ENCODE assay signal across 10 cellular contexts in genomic region chr11:67466962-67467771, GRCh38. TPM values are rescaled to one million over a fixed set of nuclear protein-coding genes. Genes with fewer than 3 reads are reported as not detected.
DNase-seq lines count a peak whose midpoint lies in the region; ATAC-seq and TF ChIP-seq lines count a peak whose summit lies in the region.
"Had no signal": no experiment of that assay in that cellular context is flagged by ENCODE, and none has a peak within 500 bp of the region (broad histone marks: within the 10 kb centered on the region; RNA-seq: fewer than 3 reads in every experiment).

No MANE protein-coding gene starts in this region.

- H3K27ac ChIP-seq in ascending aorta = peak overlapping the region; percentile 63 to 71
- H3K27ac ChIP-seq in vagina = no peak overlapping the region

- H3K4me3 ChIP-seq in ascending aorta (peak overlapping the region in 1 of 2 donors; percentile 69), vagina (peak overlapping the region; percentile 67 to 87)

- H3K4me1 Mint-ChIP-seq in memory B cell = peaks cover 30% of the 10 kb centered on the region

- TF ChIP-seq POLR2A in vagina (IDR thresholded peaks at IDR 0.05) = no peak

- H3K36me3 ChIP-seq in ascending aorta = no peaks in the 10 kb centered on the region
- H3K36me3 ChIP-seq in vagina = no peaks in the 10 kb centered on the region

- TF ChIP-seq CTCF in ascending aorta (IDR thresholded peaks at IDR 0.05) (no peak), vagina (IDR thresholded peaks at IDR 0.05) (no peak)

- DNase-seq in Right ventricle myocardium superior (peak; percentile 36), Right ventricle myocardium inferior (ENCODE audit: missing footprints) (no peak), ascending aorta (ENCODE audit: low spot score in 2 of 2) (no peak), memory B cell (ENCODE audit: low spot score in 2 of 2) (no peak), vagina (ENCODE audit: extremely low spot score in 2 of 2) (no peak), GM19240 (ENCODE audit: insufficient read length, low spot score) (no peak)
- DNase-seq: activated CD4-positive, CD25-positive, alpha-beta regulatory T cell treated with anti-CD3 and anti-CD28 coated beads, Interleukin-2, amount 50 U/mL, for 72 hours; cortex of kidney had no signal

- peaks cover 5% of the 10 kb centered on the region for H3K36me3 Mint-ChIP-seq in memory B cell

- no peak for ATAC-seq in Right ventricle myocardium superior (ENCODE audit: poor library complexity)
- ATAC-seq in Right ventricle myocardium inferior = no peak
- ATAC-seq in memory B cell (ENCODE audit: low read depth) = no peak
- ATAC-seq in HG03280 (IDR thresholded peaks at IDR 0.05; ENCODE audit: unreplicated experiment) = no peak
- ATAC-seq in HG02610 (IDR thresholded peaks at IDR 0.05; ENCODE audit: unreplicated experiment) = no peak

- no peaks in the 10 kb centered on the region for H3K27me3 Mint-ChIP-seq in memory B cell

- H3K9me3 ChIP-seq in ascending aorta (no peaks in the 10 kb centered on the region), vagina (no peaks in the 10 kb centered on the region)

- no peaks in the 10 kb centered on the region for H3K9me3 Mint-ChIP-seq in memory B cell

- H3K27ac Mint-ChIP-seq in memory B cell = peak overlapping the region; percentile 76

- intact Hi-C loops in Right ventricle myocardium superior (cut with DNase I) = loop anchor here (5.0 kb wide), 1 partner anchor 40 kb away; the partner anchor contains the start of genes CDK2AP2 and PITPNM1
- intact Hi-C loops in Right ventricle myocardium inferior (cut with DNase I) = loop anchor here (5.0 kb wide), 1 partner anchor 65 kb away; the partner anchor contains the start of genes PPP1CA and TBC1D10C
- intact Hi-C loops in ascending aorta (cut with DNase I) = no loop called here
- intact Hi-C loops in vagina (cut with DNase I) = loop anchor here (5.0 to 10.0 kb wide), 2 partner anchors 45 to 62 kb away; partner anchors contain the start of genes PPP1CA and TBC1D10C

- H3K4me1 ChIP-seq in ascending aorta (peaks cover 5 to 25% of the 10 kb centered on the region in 2 donors), vagina (peaks cover 55% of the 10 kb centered on the region)

- peak overlapping the region; percentile 90 for H3K4me3 Mint-ChIP-seq in memory B cell

- no peaks in the 10 kb centered on the region for H3K27me3 ChIP-seq in ascending aorta
- H3K27me3 ChIP-seq in vagina = no peaks in the 10 kb centered on the region

RNA-seq across cellular contexts. Expression of gene TMEM134, which starts 1.9 kb away (rescaled TPM):
- total RNA-seq in Right ventricle myocardium superior (82.9 TPM), Right ventricle myocardium inferior (85.3 TPM), ascending aorta (189 TPM), vagina (88.6 TPM)

RNA-seq across cellular contexts. Expression of gene CABP4, which starts 12.0 kb away (rescaled TPM):
- total RNA-seq in Right ventricle myocardium superior = 0.75 TPM
- 1.1 TPM for total RNA-seq in Right ventricle myocardium inferior
- total RNA-seq in ascending aorta = not detected
- 0.98 TPM for total RNA-seq in vagina

RNA-seq across cellular contexts. Expression of gene GPR152, which starts 14.6 kb away (rescaled TPM):
- total RNA-seq in Right ventricle myocardium superior (not detected), Right ventricle myocardium inferior (not detected), ascending aorta (not detected), vagina (not detected)

RNA-seq across cellular contexts. Expression of gene AIP, which starts 15.7 kb away (rescaled TPM):
- total RNA-seq in Right ventricle myocardium superior = 50.6 TPM
- total RNA-seq in Right ventricle myocardium inferior = 57.4 TPM
- 116 TPM for total RNA-seq in ascending aorta
- total RNA-seq in vagina = 82.7 TPM

RNA-seq across cellular contexts. Expression of gene CORO1B, which starts 23.9 kb away (rescaled TPM):
- 27.1 TPM for total RNA-seq in Right ventricle myocardium superior
- 26.6 TPM for total RNA-seq in Right ventricle myocardium inferior
- total RNA-seq in ascending aorta = 93.4 TPM
- total RNA-seq in vagina = 70.7 TPM
